Comparison of ENCODE assay signal across 9 cellular contexts in the genomic region with DNA sequence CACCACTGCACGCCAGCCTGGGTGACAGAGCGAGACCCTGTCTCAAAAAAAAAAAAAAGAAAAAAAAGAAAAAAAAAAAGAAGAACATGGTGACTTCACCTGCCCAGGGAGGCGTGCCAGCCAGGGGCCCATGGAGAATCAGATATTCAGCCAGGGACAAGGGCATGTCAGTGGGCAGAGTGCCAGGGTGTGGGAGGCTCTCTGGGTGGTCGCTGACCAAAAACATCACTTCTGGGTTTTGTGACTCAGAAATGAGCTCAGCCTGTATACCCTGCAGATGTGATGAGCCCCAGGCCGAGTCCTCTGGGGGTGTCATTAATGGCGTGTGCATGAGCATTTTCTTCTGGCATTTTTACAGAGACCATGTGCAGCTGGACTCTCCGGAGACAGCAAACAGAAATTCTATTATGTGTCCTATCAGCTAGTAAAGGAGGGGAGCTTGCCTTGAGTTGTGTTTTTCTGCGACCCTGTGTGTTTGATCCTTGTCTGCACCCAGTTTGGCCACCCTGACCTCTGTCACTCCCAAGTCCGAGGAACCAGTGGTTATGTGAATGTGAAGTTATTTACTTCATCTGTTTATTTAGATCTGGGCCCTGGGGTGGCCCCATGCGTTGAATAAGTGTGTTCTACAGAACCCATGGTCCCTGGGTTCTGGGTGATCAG. TPM values are rescaled to one million over a fixed set of nuclear protein-coding genes. Genes with fewer than 3 reads are reported as not detected.
A peak's percentile ranks its signal among the peaks of the same experiment; 100 is the strongest.
DNase-seq lines count a peak whose midpoint lies in the region; ATAC-seq and TF ChIP-seq lines count a peak whose summit lies in the region.
"Had no signal": no experiment of that assay in that cellular context is flagged by ENCODE, and none has a peak within 500 bp of the region (broad histone marks: within the 10 kb centered on the region; RNA-seq: fewer than 3 reads in every experiment).

No MANE protein-coding gene starts in this region.

- H3K36me3 Mint-ChIP-seq in T-cell, result peaks cover 28% of the 10 kb centered on the region

- intact Hi-C loops in lower lobe of right lung (cut with DNase I) (no loop called here), tibial artery (cut with DNase I; ENCODE audit: low total_unique reads) (no loop called here)

- H3K36me3 ChIP-seq in lower lobe of right lung (no peaks in the 10 kb centered on the region), tibial artery (no peaks in the 10 kb centered on the region)

- H3K4me3 ChIP-seq in fibroblast of villous mesenchyme (ENCODE audit: low read depth, low read length), result no peak overlapping the region
- H3K4me3 ChIP-seq in lower lobe of right lung, result no peak overlapping the region
- H3K4me3 ChIP-seq in tibial artery, result no peak overlapping the region

- CTCF ChIA-PET in T-cell (lab: Charles Lee), result no interaction called here

- H3K27me3 ChIP-seq in lower lobe of right lung (ENCODE audit: low read depth) (no peaks in the 10 kb centered on the region), tibial artery (no peaks in the 10 kb centered on the region)

- H3K9me3 Mint-ChIP-seq in T-cell, result peaks cover 1 to 8% (median 3%) of the 10 kb centered on the region in 3 donors

- no peak for ATAC-seq in T-cell (replicated peaks in 1 of 4)
- no peak for ATAC-seq in lower lobe of right lung

- H3K9me3 ChIP-seq in lower lobe of right lung (no peaks in the 10 kb centered on the region), tibial artery (peaks cover 0 to 4% (median 0%) of the 10 kb centered on the region in 3 donors)

- peak overlapping the region; percentile 77 to 82 for H3K27ac Mint-ChIP-seq in T-cell

- peaks cover 54 to 88% (median 76%) of the 10 kb centered on the region in 3 donors for H3K4me1 Mint-ChIP-seq in T-cell

- POLR2A ChIA-PET in T-cell (lab: Charles Lee), result no interaction called here

- no peak overlapping the region for H3K27ac ChIP-seq in lower lobe of right lung
- H3K27ac ChIP-seq in tibial artery, result peak overlapping the region in 1 of 2 donors; percentile 11

- DNase-seq in ELR (ENCODE audit: low read depth), result peak; percentile 64
- no peak for DNase-seq in T-cell
- DNase-seq in fibroblast of villous mesenchyme (ENCODE audit: low read depth), result peak; percentile 58
- DNase-seq in stimulated activated CD4-positive, alpha-beta T cell treated with anti-CD3 and anti-CD28 coated beads, Interleukin-15, amount 100 ng/mL, for 24 hours, result peak; percentile 81
- no peak for DNase-seq in mucosa of gallbladder (ENCODE audit: low spot score)
- DNase-seq in inferior parietal cortex (ENCODE audit: extremely low spot score), result no peak
- no peak for DNase-seq in lower lobe of right lung
- no peak for DNase-seq in tibial artery
- DNase-seq: NCI-H1105 had no signal

- H3K4me3 Mint-ChIP-seq in T-cell, result no peak overlapping the region

- H3K4me1 ChIP-seq in lower lobe of right lung (peaks cover 59% of the 10 kb centered on the region), tibial artery (peaks cover 0 to 86% (median 72%) of the 10 kb centered on the region in 4 donors)

- H3K27me3 Mint-ChIP-seq in T-cell, result no peaks in the 10 kb centered on the region

- no peak for TF ChIP-seq CTCF in fibroblast of villous mesenchyme (IDR thresholded peaks at IDR 0.05; ENCODE audit: insufficient read depth, low read depth, low read length)
- no peak for TF ChIP-seq CTCF in lower lobe of right lung (IDR thresholded peaks at IDR 0.05)
- no peak for TF ChIP-seq CTCF in tibial artery (IDR thresholded peaks at IDR 0.05)

RNA-seq across cellular contexts. Expression of gene BCR, which starts 53.6 kb away (rescaled TPM):
- total RNA-seq in T-cell (100 to 1,000 TPM in 1 of 5 donors, 10 to 100 TPM in 4; 74.6 to 103 (median 85.5) TPM), fibroblast of villous mesenchyme (36.7 and 40.9 TPM in 2 replicates), mucosa of gallbladder (58.6 TPM), lower lobe of right lung (57.2 TPM)

Comparison
In these comparisons a context has a peak if more than half of its experiments do, and no peak if none do; other contexts are left out.
1. DNase-seq: peak in ELR (single experiment), fibroblast of villous mesenchyme (single experiment) and stimulated activated CD4-positive, alpha-beta T cell treated with anti-CD3 and anti-CD28 coated beads, Interleukin-15, amount 100 ng/mL, for 24 hours (single experiment); none in T-cell (0 of 34), mucosa of gallbladder (single experiment), inferior parietal cortex (single experiment), lower lobe of right lung (single experiment) and tibial artery (0 of 2).